20 cellular contexts compared by ENCODE assay signal in the genomic region with DNA sequence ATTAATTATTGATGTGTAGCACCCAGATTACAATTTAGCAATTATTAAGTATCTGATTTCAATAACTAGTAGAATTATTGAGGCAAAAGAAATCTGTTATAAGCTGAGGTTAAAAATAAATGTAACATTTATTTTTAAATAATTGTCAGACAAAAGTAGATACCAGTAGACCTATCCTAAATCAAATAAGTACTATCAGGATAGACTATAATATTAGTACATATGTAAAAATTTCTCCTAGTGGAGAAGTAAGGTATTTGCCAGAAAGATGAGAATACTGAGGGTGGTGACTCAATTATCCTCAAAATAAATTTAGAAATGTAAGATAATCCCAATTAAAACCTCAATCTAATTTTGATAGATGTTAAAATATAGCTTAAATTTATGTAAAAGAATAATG.
A peak's percentile ranks its signal among the peaks of the same experiment; 100 is the strongest.
DNase-seq lines count a peak whose midpoint lies in the region; ATAC-seq and TF ChIP-seq lines count a peak whose summit lies in the region.
"Had no signal": no experiment of that assay in that cellular context is flagged by ENCODE, and none has a peak within 500 bp of the region (broad histone marks: within the 10 kb centered on the region; RNA-seq: fewer than 3 reads in every experiment).

No MANE protein-coding gene starts in this region.

- H3K27ac Mint-ChIP-seq in endodermal cell, result no peak overlapping the region
- no peak overlapping the region for H3K27ac Mint-ChIP-seq in neural progenitor cell
- H3K27ac Mint-ChIP-seq: CD4-positive, CD25-positive, alpha-beta regulatory T cell had no signal

- H3K9me3 Mint-ChIP-seq in endodermal cell (no peaks in the 10 kb centered on the region), neural progenitor cell (no peaks in the 10 kb centered on the region)

- H3K27me3 ChIP-seq in MM.1S (replicated peaks; ENCODE audit: insufficient read depth, low read length) (no peaks in the 10 kb centered on the region), endodermal cell (ENCODE audit: control insufficient read depth, insufficient read depth, low read length, poor library complexity, severe bottlenecking) (no peaks in the 10 kb centered on the region), neural progenitor cell (no peaks in the 10 kb centered on the region)
- H3K27me3 ChIP-seq: SJSA1 had no signal

- H3K9me2 ChIP-seq in MM.1S (replicated peaks; ENCODE audit: insufficient read depth, low read length), result no peaks in the 10 kb centered on the region

- H3K79me2 ChIP-seq in MM.1S (ENCODE audit: low read length) (no peaks in the 10 kb centered on the region), neural progenitor cell (ENCODE audit: low read depth) (no peaks in the 10 kb centered on the region)

- H3K36me3 Mint-ChIP-seq in endodermal cell (ENCODE audit: low read depth) (no peaks in the 10 kb centered on the region), neural progenitor cell (no peaks in the 10 kb centered on the region)
- H3K36me3 Mint-ChIP-seq: CD4-positive, CD25-positive, alpha-beta regulatory T cell had no signal

- H3K27me3 Mint-ChIP-seq in endodermal cell (ENCODE audit: insufficient read depth), result no peaks in the 10 kb centered on the region
- peaks cover 2% of the 10 kb centered on the region for H3K27me3 Mint-ChIP-seq in neural progenitor cell (ENCODE audit: insufficient read depth, low read depth)
- H3K27me3 Mint-ChIP-seq: CD4-positive, CD25-positive, alpha-beta regulatory T cell had no signal

- H2AFZ ChIP-seq in MM.1S (ENCODE audit: low read length) (no peak overlapping the region), neural progenitor cell (replicated peaks) (no peak overlapping the region)

- H3K4me3 ChIP-seq in MM.1S (ENCODE audit: low read length), result no peak overlapping the region
- no peak overlapping the region for H3K4me3 ChIP-seq in endodermal cell (ENCODE audit: low read length)
- H3K4me3 ChIP-seq in neural progenitor cell, result no peak overlapping the region
- H3K4me3 ChIP-seq: SJSA1 had no signal

- H3K4me1 ChIP-seq in MM.1S (ENCODE audit: low read length) (no peaks in the 10 kb centered on the region), endodermal cell (ENCODE audit: control insufficient read depth, insufficient read depth, low read length) (no peaks in the 10 kb centered on the region), neural progenitor cell (no peaks in the 10 kb centered on the region)
- H3K4me1 ChIP-seq: SJSA1 had no signal

- H3K9me3 ChIP-seq in MM.1S (replicated peaks; ENCODE audit: insufficient read depth, low read length), result no peaks in the 10 kb centered on the region
- no peaks in the 10 kb centered on the region for H3K9me3 ChIP-seq in endodermal cell (ENCODE audit: control insufficient read depth, low read length)
- H3K9me3 ChIP-seq in neural progenitor cell (ENCODE audit: low read depth), result no peaks in the 10 kb centered on the region

- TF ChIP-seq CTCF in C4-2B (conservative IDR thresholded peaks at IDR 0.05) (peak; percentile 25), MM.1S (IDR thresholded peaks at IDR 0.05; ENCODE audit: low read length) (peak; percentile 10; the same call in 1 of the 2 replicates), endodermal cell (conservative IDR thresholded peaks at IDR 0.05) (peak; percentile 62), neural progenitor cell (IDR thresholded peaks at IDR 0.05) (peak; percentile 20)

- H3K4me1 Mint-ChIP-seq in endodermal cell (no peaks in the 10 kb centered on the region), neural progenitor cell (no peaks in the 10 kb centered on the region)
- H3K4me1 Mint-ChIP-seq: CD4-positive, CD25-positive, alpha-beta regulatory T cell had no signal

- no peak for ATAC-seq in HG02759 (IDR thresholded peaks at IDR 0.05; ENCODE audit: unreplicated experiment)

- H3K27ac ChIP-seq in C4-2B (no peak overlapping the region), MM.1S (ENCODE audit: low read length) (no peak overlapping the region), endodermal cell (ENCODE audit: low read depth, low read length) (no peak overlapping the region), neural progenitor cell (no peak overlapping the region)
- H3K27ac ChIP-seq: SJSA1 had no signal

- H3K4me3 Mint-ChIP-seq in endodermal cell (no peak overlapping the region), neural progenitor cell (no peak overlapping the region)
- H3K4me3 Mint-ChIP-seq: CD4-positive, CD25-positive, alpha-beta regulatory T cell had no signal

- no peak overlapping the region for H3K4me2 ChIP-seq in MM.1S (ENCODE audit: low read depth, low read length)
- H3K4me2 ChIP-seq in neural progenitor cell, result no peak overlapping the region

- no peaks in the 10 kb centered on the region for H3K36me3 ChIP-seq in MM.1S (replicated peaks; ENCODE audit: insufficient read depth, low read length)
- H3K36me3 ChIP-seq in endodermal cell (ENCODE audit: control insufficient read depth, insufficient read depth, low read length), result no peaks in the 10 kb centered on the region
- no peaks in the 10 kb centered on the region for H3K36me3 ChIP-seq in neural progenitor cell
- H3K36me3 ChIP-seq: SJSA1 had no signal

- H4K20me1 ChIP-seq in MM.1S (ENCODE audit: insufficient read depth, low read length) (no peaks in the 10 kb centered on the region), neural progenitor cell (ENCODE audit: low read depth) (no peaks in the 10 kb centered on the region)

- H3K9ac ChIP-seq in MM.1S (ENCODE audit: low read length), result no peak overlapping the region
- no peak overlapping the region for H3K9ac ChIP-seq in endodermal cell (ENCODE audit: extremely low read depth, low read length, poor library complexity, severe bottlenecking)
- H3K9ac ChIP-seq in neural progenitor cell, result no peak overlapping the region

- DNase-seq in MM.1S (no peak), endodermal cell (no peak), neural progenitor cell (ENCODE audit: low spot score) (no peak), NCI-H1092 treated with DMSO at 0.1 percent for 48 hours (lab: John Stamatoyannopoulos, UW) (no peak), globus pallidus (ENCODE audit: low spot score) (no peak)
- DNase-seq: ACHN; AML-193; CD4-positive, CD25-positive, alpha-beta regulatory T cell; COR-L47; GDM1; GOT3; MV-4-11; NCI-H1417 treated with DMSO at 0.1 percent for 48 hours; NCI-H187 treated with DMSO at 0.1 percent for 48 hours; NCI-H2227 treated with DMSO at 0.1 percent for 48 hours; NCI-H510A treated with DMSO at 0.1 percent for 48 hours; NCI-H774 had no signal

- no peaks in the 10 kb centered on the region for H3F3A ChIP-seq in MM.1S (ENCODE audit: insufficient read depth, low read length)
- no peaks in the 10 kb centered on the region for H3F3A ChIP-seq in neural progenitor cell (ENCODE audit: low read depth)

Comparison
In these comparisons a context has a peak if more than half of its experiments do, and no peak if none do; other contexts are left out.
1. CTCF ChIP-seq: peak in every context shown above with its lines; median percentile 62 in endodermal cell; 25 in C4-2B; 20 in neural progenitor cell; 10 in MM.1S.